In the genomic region with DNA sequence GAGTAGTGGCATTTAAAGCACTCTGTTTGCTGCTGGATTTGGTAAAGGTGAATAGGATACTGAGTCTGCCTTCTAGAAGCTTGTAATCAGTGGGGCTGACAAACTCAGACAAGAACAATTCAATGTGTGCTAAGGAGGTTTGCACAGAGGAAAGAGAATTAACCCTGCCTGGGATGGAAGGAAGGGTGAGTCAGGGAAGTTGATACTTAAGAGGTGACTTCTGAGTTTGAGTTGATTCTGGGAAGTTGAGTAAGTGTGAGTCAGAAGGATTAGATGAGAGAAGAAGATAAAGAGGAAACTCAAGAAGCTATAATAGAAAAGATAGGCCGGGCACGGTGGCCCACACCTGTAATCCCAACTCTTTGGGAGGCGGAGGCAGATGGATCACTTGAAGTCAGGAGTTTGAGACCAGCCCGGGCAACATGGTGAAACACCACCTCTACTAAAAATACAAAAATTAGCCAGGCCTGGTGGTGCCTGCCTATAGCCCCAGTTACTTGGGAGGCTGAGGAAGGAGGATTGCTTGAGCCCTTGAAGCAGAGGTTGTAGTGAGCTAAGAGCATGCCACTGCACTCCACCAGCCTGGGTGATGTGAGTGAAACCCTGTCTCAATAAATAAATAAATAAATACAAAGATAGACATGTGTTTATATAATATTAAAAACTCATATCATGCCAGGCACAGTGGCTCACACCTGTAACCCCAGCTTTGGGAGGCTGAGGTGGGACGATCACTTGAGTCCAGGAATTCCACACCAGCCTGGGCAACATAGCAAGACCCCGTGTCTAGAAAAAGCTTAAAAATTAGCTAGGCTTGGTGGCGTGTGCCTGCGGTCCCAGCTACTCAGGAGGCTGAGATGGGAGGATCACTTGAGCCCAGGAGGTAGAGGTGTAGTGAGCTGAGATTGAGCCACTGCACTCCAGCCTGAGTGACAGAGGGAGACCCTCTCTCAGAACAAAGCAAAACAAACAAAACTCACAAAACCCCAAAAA, we compare ENCODE assay signal across 10 cellular contexts.
DNase-seq lines count a peak whose midpoint lies in the region; ATAC-seq, FAIRE-seq and TF ChIP-seq lines count a peak whose summit lies in the region.
"Had no signal": no experiment of that assay in that cellular context is flagged by ENCODE, and none has a peak within 500 bp of the region (broad histone marks: within the 10 kb centered on the region; RNA-seq: fewer than 3 reads in every experiment).

No MANE protein-coding gene starts in this region.

- peak; percentile 91 for ATAC-seq in activated CD8-positive, alpha-beta T cell treated with anti-CD3 and anti-CD28 coated beads for 36 hours
- ATAC-seq in activated CD8-positive, alpha-beta T cell treated with anti-CD3 and anti-CD28 coated beads, Interleukin-2, amount 10 ng/mL, durations not matched to agents 7 days and 5 days: no peak
- ATAC-seq in Panc1: peak; percentile 92
- ATAC-seq: CD8-positive, alpha-beta T cell had no signal

- H3K4me1 Mint-ChIP-seq in activated CD8-positive, alpha-beta T cell treated with anti-CD3 and anti-CD28 coated beads for 36 hours (ENCODE audit: low read depth): peaks cover 18% of the 10 kb centered on the region
- H3K4me1 Mint-ChIP-seq in activated CD8-positive, alpha-beta T cell treated with anti-CD3 and anti-CD28 coated beads, Interleukin-2, amount 10 ng/mL, durations not matched to agents 7 days and 5 days (ENCODE audit: low read depth): peaks cover 2% of the 10 kb centered on the region

- no peaks in the 10 kb centered on the region for H3K9me3 Mint-ChIP-seq in activated CD8-positive, alpha-beta T cell treated with anti-CD3 and anti-CD28 coated beads for 36 hours
- H3K9me3 Mint-ChIP-seq in activated CD8-positive, alpha-beta T cell treated with anti-CD3 and anti-CD28 coated beads, Interleukin-2, amount 10 ng/mL, durations not matched to agents 7 days and 5 days (ENCODE audit: insufficient read depth): no peaks in the 10 kb centered on the region
- H3K9me3 Mint-ChIP-seq: CD8-positive, alpha-beta T cell had no signal

- H3K27ac ChIP-seq in Panc1 (ENCODE audit: low read length): no peak overlapping the region

- CTCF ChIA-PET in activated CD8-positive, alpha-beta T cell treated with anti-CD3 and anti-CD28 coated beads for 36 hours (lab: Charles Lee): interaction anchor here (0.6 to 1.6 kb wide), 3 partner anchors 10 to 230 kb away, joined by 3 to 7 read pairs (median 4); no protein-coding TSS in a partner anchor
- CTCF ChIA-PET in activated CD8-positive, alpha-beta T cell treated with anti-CD3 and anti-CD28 coated beads, Interleukin-2, amount 10 ng/mL, durations not matched to agents 7 days and 5 days (lab: Charles Lee): interaction anchor here (1.0 kb wide), 2 partner anchors 10 kb away, joined by 3 to 5 read pairs; no protein-coding TSS in a partner anchor
- CTCF ChIA-PET in Panc1 (lab: Charles Lee): no interaction called here
- CTCF ChIA-PET in GM10248 (lab: Yijun Ruan, JAX): interaction anchor here (1.1 to 3.6 kb wide), 3 partner anchors 10 to 12 kb away, joined by 3 to 13 read pairs (median 3); no protein-coding TSS in a partner anchor

- H3K4me1 ChIP-seq in Panc1 (ENCODE audit: control insufficient read depth, insufficient read depth, low read length): no peaks in the 10 kb centered on the region

- H3K27ac Mint-ChIP-seq in activated CD8-positive, alpha-beta T cell treated with anti-CD3 and anti-CD28 coated beads for 36 hours: peak overlapping the region; percentile 8
- H3K27ac Mint-ChIP-seq in activated CD8-positive, alpha-beta T cell treated with anti-CD3 and anti-CD28 coated beads, Interleukin-2, amount 10 ng/mL, durations not matched to agents 7 days and 5 days: no peak overlapping the region
- H3K27ac Mint-ChIP-seq: CD8-positive, alpha-beta T cell had no signal

- no peak for FAIRE-seq in GM19239 (lab: Jason Lieb, UNC)
- FAIRE-seq: frontal cortex had no signal

- no peak overlapping the region for H3K4me3 ChIP-seq in Panc1 (ENCODE audit: low read depth in 2 of 2, low read length in 2 of 2)

- no peak overlapping the region for H3K4me3 Mint-ChIP-seq in activated CD8-positive, alpha-beta T cell treated with anti-CD3 and anti-CD28 coated beads for 36 hours
- no peak overlapping the region for H3K4me3 Mint-ChIP-seq in activated CD8-positive, alpha-beta T cell treated with anti-CD3 and anti-CD28 coated beads, Interleukin-2, amount 10 ng/mL, durations not matched to agents 7 days and 5 days
- H3K4me3 Mint-ChIP-seq: CD8-positive, alpha-beta T cell had no signal

- peaks cover 11% of the 10 kb centered on the region; the same call in 1 of the 2 replicates for H3K9me3 ChIP-seq in Panc1 (ENCODE audit: control insufficient read depth, insufficient read depth, low read depth, low read length)

- TF ChIP-seq CTCF in activated CD8-positive, alpha-beta T cell treated with anti-CD3 and anti-CD28 coated beads for 36 hours (IDR thresholded peaks at IDR 0.05): no peak
- TF ChIP-seq CTCF in Panc1 (IDR thresholded peaks at IDR 0.05) (no peak), GM10248 (IDR thresholded peaks at IDR 0.05; ENCODE audit: control extremely low read depth, extremely low read depth, low read depth, missing control alignments) (no peak)

- no TSS peak for BruUV-seq in Panc1 (replicated peaks; lab: Mats Ljungman, UMichigan)

- no peaks in the 10 kb centered on the region for H3K27me3 ChIP-seq in Panc1 (ENCODE audit: control insufficient read depth, insufficient read depth, low read length)

- in situ Hi-C loops in Panc1 (cut with HindIII; ENCODE audit: low pct_unique_long_range_greater_than_20kb, low sequenced_read_pairs): no loop called here

- no peaks in the 10 kb centered on the region for H3K36me3 ChIP-seq in Panc1 (ENCODE audit: control insufficient read depth, insufficient read depth, low read length)

- POLR2A ChIA-PET in activated CD8-positive, alpha-beta T cell treated with anti-CD3 and anti-CD28 coated beads for 36 hours (lab: Charles Lee): interaction anchor here (0.9 kb wide), 1 partner anchor 272 kb away, joined by 3 read pairs; no protein-coding TSS in a partner anchor
- POLR2A ChIA-PET in activated CD8-positive, alpha-beta T cell treated with anti-CD3 and anti-CD28 coated beads, Interleukin-2, amount 10 ng/mL, durations not matched to agents 7 days and 5 days (lab: Charles Lee): no interaction called here
- POLR2A ChIA-PET in Panc1 (lab: Charles Lee): no interaction called here
- POLR2A ChIA-PET in GM10248 (lab: Yijun Ruan, JAX): no interaction called here

- intact Hi-C loops in activated CD8-positive, alpha-beta T cell treated with anti-CD3 and anti-CD28 coated beads for 36 hours (cut with micrococcal nuclease): no loop called here
- intact Hi-C loops in Panc1 (cut with micrococcal nuclease; ENCODE audit: unreplicated experiment): no loop called here

- peak; percentile 10 for DNase-seq in activated CD8-positive, alpha-beta T cell treated with anti-CD3 and anti-CD28 coated beads for 36 hours
- DNase-seq in activated CD8-positive, alpha-beta T cell treated with anti-CD3 and anti-CD28 coated beads, Interleukin-2, amount 10 ng/mL, durations not matched to agents 7 days and 5 days: no peak
- peak; percentile 36 for DNase-seq in Panc1 (ENCODE audit: low read depth, low spot score)
- peak; percentile 31 for DNase-seq in dedifferentiated amniotic fluid mesenchymal stem cell (ENCODE audit: extremely low spot score)
- peak; percentile 47 for DNase-seq in stimulated activated CD8-positive, alpha-beta memory T cell treated with anti-CD3 and anti-CD28 coated beads, Interleukin-4, amount 100 ng/mL, for 48 hours
- no peak for DNase-seq in GM19239 (ENCODE audit: insufficient read length, low spot score)
- no peak for DNase-seq in GM10248 (ENCODE audit: extremely low spot score)
- no peak for DNase-seq in NCI-H1092 treated with DMSO at 0.1 percent for 48 hours (lab: John Stamatoyannopoulos, UW)
- DNase-seq: CD8-positive, alpha-beta T cell had no signal

- no peaks in the 10 kb centered on the region for H3K36me3 Mint-ChIP-seq in activated CD8-positive, alpha-beta T cell treated with anti-CD3 and anti-CD28 coated beads for 36 hours (ENCODE audit: low read depth)
- H3K36me3 Mint-ChIP-seq in activated CD8-positive, alpha-beta T cell treated with anti-CD3 and anti-CD28 coated beads, Interleukin-2, amount 10 ng/mL, durations not matched to agents 7 days and 5 days (ENCODE audit: low read depth): no peaks in the 10 kb centered on the region
- H3K36me3 Mint-ChIP-seq: CD8-positive, alpha-beta T cell had no signal

- peaks cover 7% of the 10 kb centered on the region for H3K27me3 Mint-ChIP-seq in activated CD8-positive, alpha-beta T cell treated with anti-CD3 and anti-CD28 coated beads for 36 hours
- no peaks in the 10 kb centered on the region for H3K27me3 Mint-ChIP-seq in activated CD8-positive, alpha-beta T cell treated with anti-CD3 and anti-CD28 coated beads, Interleukin-2, amount 10 ng/mL, durations not matched to agents 7 days and 5 days (ENCODE audit: low read depth)

Comparison
In these comparisons a context has a peak if more than half of its experiments do, and no peak if none do; other contexts are left out.
1. DNase-seq: peak in activated CD8-positive, alpha-beta T cell treated with anti-CD3 and anti-CD28 coated beads for 36 hours (single experiment), Panc1 (single experiment), dedifferentiated amniotic fluid mesenchymal stem cell (single experiment) and stimulated activated CD8-positive, alpha-beta memory T cell treated with anti-CD3 and anti-CD28 coated beads, Interleukin-4, amount 100 ng/mL, for 48 hours (single experiment); none in activated CD8-positive, alpha-beta T cell treated with anti-CD3 and anti-CD28 coated beads, Interleukin-2, amount 10 ng/mL, durations not matched to agents 7 days and 5 days (single experiment), GM19239 (single experiment), GM10248 (single experiment) and NCI-H1092 treated with DMSO at 0.1 percent for 48 hours (single experiment).